In genomic region chr5:159410480-159410879, GRCh38 we compare ENCODE assay signal across 18 cellular contexts.
"Had no signal": no experiment of that assay in that cellular context is flagged by ENCODE, and none has a peak within 500 bp of the region (broad histone marks: within the 10 kb centered on the region; RNA-seq: fewer than 3 reads in every experiment).

No MANE protein-coding gene starts in this region.

- H3K4me3 Mint-ChIP-seq: dendritic cell treated with granulocyte-macrophage colony-stimulating factor and Interleukin-4, amounts not matched to agents 40 ng/mL and 50 ng/mL, for 4 days; nephron progenitor cell; stimulated activated naive CD8-positive, alpha-beta T cell treated with anti-CD3 and anti-CD28 coated beads, Interleukin-15, Interleukin-2, amounts not matched to agents 100 ng/mL and 50 ng/mL, for 24 hours; WTC11 had no signal

- ATAC-seq: right cardiac atrium, upper lobe of right lung, WTC11 had no signal

- H3K9me3 Mint-ChIP-seq: activated naive CD4-positive, alpha-beta T cell treated with anti-CD3 and anti-CD28 coated beads, Interleukin-2, amount 50 U/mL, for 72 hours; dendritic cell treated with granulocyte-macrophage colony-stimulating factor and Interleukin-4, amounts not matched to agents 40 ng/mL and 50 ng/mL, for 4 days; nephron progenitor cell; stimulated activated naive CD8-positive, alpha-beta T cell treated with anti-CD3 and anti-CD28 coated beads, Interleukin-15, Interleukin-2, amounts not matched to agents 100 ng/mL and 50 ng/mL, for 24 hours; WTC11 had no signal

- DNase-seq: anterior cingulate cortex; cerebellar nuclear complex; effector memory CD4-positive, alpha-beta T cell; foreskin fibroblast; kidney glomerular epithelial cell; mesendoderm; nephron progenitor cell; occipital lobe; right cardiac atrium; upper lobe of right lung had no signal

- H3K4me3 ChIP-seq: breast epithelium, SK-N-MC, smooth muscle cell, upper lobe of right lung had no signal

- H3K36me3 ChIP-seq: breast epithelium, upper lobe of right lung had no signal

- H3K4me1 ChIP-seq: breast epithelium, upper lobe of right lung had no signal

- H3K27ac ChIP-seq: breast epithelium, SK-N-MC, upper lobe of right lung had no signal

- H3K27ac Mint-ChIP-seq: activated naive CD4-positive, alpha-beta T cell treated with anti-CD3 and anti-CD28 coated beads, Interleukin-2, amount 50 U/mL, for 72 hours; activated T-helper 2 cell treated with anti-CD3 and anti-CD28 coated beads, Interferon-gamma antibody, Interleukin-2, Interleukin-4, amounts not matched to agents 10 μg/mL and 5 μg/mL and 100 μg/mL, durations not matched to agents 14 hours and 24 hours and 36 hours; dendritic cell treated with granulocyte-macrophage colony-stimulating factor and Interleukin-4, amounts not matched to agents 40 ng/mL and 50 ng/mL, for 4 days; nephron progenitor cell; WTC11 had no signal

- H3K4me1 Mint-ChIP-seq: nephron progenitor cell had no signal

- H3K27me3 Mint-ChIP-seq: dendritic cell treated with granulocyte-macrophage colony-stimulating factor and Interleukin-4, amounts not matched to agents 40 ng/mL and 50 ng/mL, for 4 days had no signal

- H3K36me3 Mint-ChIP-seq: activated naive CD4-positive, alpha-beta T cell treated with anti-CD3 and anti-CD28 coated beads, Interleukin-2, amount 50 U/mL, for 72 hours; WTC11 had no signal

- H3K27me3 ChIP-seq: breast epithelium, upper lobe of right lung had no signal

- H3K4me2 ChIP-seq: smooth muscle cell had no signal

- H3K9me3 ChIP-seq: breast epithelium, upper lobe of right lung had no signal
